Comparison of ENCODE assay signal across 1 cellular context in genomic region chr14:23069413-23069806, GRCh38.
A peak's percentile ranks its signal among the peaks of the same experiment; 100 is the strongest.
TF ChIP-seq lines count a peak whose summit lies in the region.

No MANE protein-coding gene starts in this region.

TF ChIP-seq in HepG2, 621 proteins besides CTCF, POLR2A, EP300 and RAD21 (continued from another document and continues in another):
- no peak for TF ChIP-seq LRRFIP1 (CRISPR knock-in tag; conservative IDR thresholded peaks at IDR 0.05)
- no peak for TF ChIP-seq MAF1 (CRISPR knock-in tag; IDR thresholded peaks at IDR 0.05; ENCODE audit: borderline replicate concordance)
- no peak for TF ChIP-seq TFE3 (CRISPR knock-in tag; IDR thresholded peaks at IDR 0.05)
- no peak for TF ChIP-seq STAT6 (CRISPR knock-in tag; IDR thresholded peaks at IDR 0.05; ENCODE audit: borderline replicate concordance)
- no peak for TF ChIP-seq NRL (CRISPR knock-in tag; IDR thresholded peaks at IDR 0.05; ENCODE audit: borderline replicate concordance)
- no peak for TF ChIP-seq STAT5B (CRISPR knock-in tag; IDR thresholded peaks at IDR 0.05)
- 0 out of 2 replicates have a peak, but pooled peaks have one; percentile 41 for TF ChIP-seq ZNF224 (CRISPR knock-in tag; IDR thresholded peaks at IDR 0.05)
- TF ChIP-seq SKI (IDR thresholded peaks at IDR 0.05; ENCODE audit: partially characterized antibody), result no peak
- no peak for TF ChIP-seq RXRA (CRISPR knock-in tag; IDR thresholded peaks at IDR 0.05)
- TF ChIP-seq EED (CRISPR knock-in tag; IDR thresholded peaks at IDR 0.05), result no peak
- no peak for TF ChIP-seq NFKB2 (CRISPR knock-in tag; IDR thresholded peaks at IDR 0.05; ENCODE audit: borderline replicate concordance)
- peak; percentile 10; the same call in 1 of the 2 replicates for TF ChIP-seq ZFY (CRISPR knock-in tag; IDR thresholded peaks at IDR 0.05)
- no peak for TF ChIP-seq DPF2 (CRISPR knock-in tag; IDR thresholded peaks at IDR 0.05; ENCODE audit: borderline replicate concordance, low read depth)
- TF ChIP-seq ZNF329 (CRISPR knock-in tag; IDR thresholded peaks at IDR 0.05; ENCODE audit: low read depth), result no peak
- TF ChIP-seq DRAP1 (CRISPR knock-in tag; IDR thresholded peaks at IDR 0.05), result no peak
- TF ChIP-seq MBNL3 (CRISPR knock-in tag; conservative IDR thresholded peaks at IDR 0.05), result no peak
- no peak for TF ChIP-seq ZNF777 (CRISPR knock-in tag; IDR thresholded peaks at IDR 0.05)
- 0 out of 2 replicates have a peak, but pooled peaks have one; percentile 20 for TF ChIP-seq BRD4 (CRISPR knock-in tag; IDR thresholded peaks at IDR 0.05)
- TF ChIP-seq GATAD1 (CRISPR knock-in tag; IDR thresholded peaks at IDR 0.05), result no peak
- peak; percentile 4 for TF ChIP-seq ASH2L (IDR thresholded peaks at IDR 0.05; ENCODE audit: insufficient read length, low read depth, low read length)
- no peak for TF ChIP-seq ZNF639 (CRISPR knock-in tag; conservative IDR thresholded peaks at IDR 0.05)
- no peak for TF ChIP-seq ZNF615 (CRISPR knock-in tag; IDR thresholded peaks at IDR 0.05; ENCODE audit: borderline replicate concordance)
- TF ChIP-seq FOXO4 (CRISPR knock-in tag; conservative IDR thresholded peaks at IDR 0.05), result 0 out of 2 replicates have a peak, but pooled peaks have one; percentile 71
- no peak for TF ChIP-seq ZNF431 (CRISPR knock-in tag; IDR thresholded peaks at IDR 0.05; ENCODE audit: borderline replicate concordance, low read depth)
- TF ChIP-seq ZNF7 (CRISPR knock-in tag; IDR thresholded peaks at IDR 0.05), result no peak
- no peak for TF ChIP-seq NFE2L1 (CRISPR knock-in tag; IDR thresholded peaks at IDR 0.05; ENCODE audit: borderline replicate concordance)
- no peak for TF ChIP-seq MXI1 (IDR thresholded peaks at IDR 0.05; ENCODE audit: borderline replicate concordance, low read depth, low read length)
- 0 out of 2 replicates have a peak, but pooled peaks have one; percentile 54 for TF ChIP-seq CREBL2 (CRISPR knock-in tag; IDR thresholded peaks at IDR 0.05; ENCODE audit: borderline replicate concordance)
- no peak for TF ChIP-seq ZNF691 (CRISPR knock-in tag; IDR thresholded peaks at IDR 0.05; ENCODE audit: borderline replicate concordance, low read depth)
- no peak for TF ChIP-seq ZNF772 (CRISPR knock-in tag; IDR thresholded peaks at IDR 0.05)
- TF ChIP-seq ZNF549 (CRISPR knock-in tag; IDR thresholded peaks at IDR 0.05), result no peak
- TF ChIP-seq KDM4B (CRISPR knock-in tag; IDR thresholded peaks at IDR 0.05), result no peak
- 0 out of 2 replicates have a peak, but pooled peaks have one; percentile 7 for TF ChIP-seq BCL3 (CRISPR knock-in tag; IDR thresholded peaks at IDR 0.05)
- peak; percentile 75 for TF ChIP-seq IKZF4 (CRISPR knock-in tag; IDR thresholded peaks at IDR 0.05; ENCODE audit: borderline replicate concordance, low read depth, not compliant biosample characterization)
- TF ChIP-seq JARID2 (CRISPR knock-in tag; IDR thresholded peaks at IDR 0.05; ENCODE audit: insufficient replicate concordance), result no peak
- no peak for TF ChIP-seq NAIF1 (CRISPR knock-in tag; IDR thresholded peaks at IDR 0.05; ENCODE audit: borderline replicate concordance)
- 0 out of 2 replicates have a peak, but pooled peaks have one; percentile 45 for TF ChIP-seq FOXC1 (CRISPR knock-in tag; IDR thresholded peaks at IDR 0.05; ENCODE audit: borderline replicate concordance)
- no peak for TF ChIP-seq ZBTB4 (CRISPR knock-in tag; IDR thresholded peaks at IDR 0.05; ENCODE audit: borderline replicate concordance)
- no peak for TF ChIP-seq ARID3A (IDR thresholded peaks at IDR 0.05; ENCODE audit: low read depth, low read length)
- no peak for TF ChIP-seq ZNF207 (IDR thresholded peaks at IDR 0.05; ENCODE audit: borderline replicate concordance)
- TF ChIP-seq ZNF20 (CRISPR knock-in tag; IDR thresholded peaks at IDR 0.05), result no peak
- TF ChIP-seq ZNF570 (CRISPR knock-in tag; IDR thresholded peaks at IDR 0.05; ENCODE audit: borderline replicate concordance), result no peak
- TF ChIP-seq TEAD2 (CRISPR knock-in tag; IDR thresholded peaks at IDR 0.05), result no peak
- TF ChIP-seq ZNF780A (CRISPR knock-in tag; IDR thresholded peaks at IDR 0.05), result no peak
